11 cellular contexts compared by ENCODE assay signal in the genomic region with DNA sequence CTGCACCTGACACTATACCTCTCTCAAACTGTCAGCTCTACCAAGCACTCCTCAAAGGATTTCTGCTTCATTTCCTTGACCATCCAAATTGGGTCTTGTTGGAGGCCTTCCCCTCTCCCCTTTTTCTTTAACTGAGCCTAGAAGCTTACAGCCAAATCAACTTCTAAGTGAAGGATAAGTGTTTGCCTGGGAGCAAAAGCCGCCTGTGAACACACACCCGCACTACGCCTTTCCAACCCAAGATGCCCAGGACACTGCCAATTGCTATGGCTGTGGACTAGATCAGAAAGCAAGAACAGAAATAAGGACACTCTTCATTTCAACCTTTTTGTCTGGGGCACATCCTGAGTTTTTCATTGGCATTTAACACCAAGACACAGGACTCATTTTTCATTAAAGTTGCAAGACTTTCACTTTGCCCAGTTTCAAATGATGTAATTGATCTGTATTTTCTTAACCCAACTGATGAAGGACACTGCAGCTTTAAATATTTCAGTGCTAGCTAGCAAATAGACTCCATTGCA. TPM values are rescaled to one million over a fixed set of nuclear protein-coding genes. Genes with fewer than 3 reads are reported as not detected.
DNase-seq lines count a peak whose midpoint lies in the region; ATAC-seq and TF ChIP-seq lines count a peak whose summit lies in the region.
"Had no signal": no experiment of that assay in that cellular context is flagged by ENCODE, and none has a peak within 500 bp of the region (broad histone marks: within the 10 kb centered on the region; RNA-seq: fewer than 3 reads in every experiment).

No MANE protein-coding gene starts in this region.

- H3K4me1 ChIP-seq in iPS-20b (ENCODE audit: insufficient read depth, low read length): peaks cover 11% of the 10 kb centered on the region; the same call in 1 of the 2 replicates
- peaks cover 3% of the 10 kb centered on the region for H3K4me1 ChIP-seq in prostate gland (replicated peaks)

- no peaks in the 10 kb centered on the region for H3K36me3 ChIP-seq in iPS-20b (ENCODE audit: insufficient read depth, low read depth, low read length)
- H3K36me3 ChIP-seq in prostate gland: no peaks in the 10 kb centered on the region

- no peaks in the 10 kb centered on the region for H3K27me3 Mint-ChIP-seq in activated B cell treated with CpG ODN at 0.5 μM for 24 hours

- POLR2A ChIA-PET in activated B cell treated with CpG ODN at 0.5 μM for 24 hours (lab: Charles Lee): interaction anchor here (0.6 to 1.0 kb wide), 3 partner anchors 96 to 1036 kb away, joined by 3 to 8 read pairs (median 6); no protein-coding TSS in a partner anchor
- POLR2A ChIA-PET in HEK293T (lab: Yijun Ruan, JAX): no interaction called here

- peaks cover 33% of the 10 kb centered on the region for H3K4me1 Mint-ChIP-seq in activated B cell treated with CpG ODN at 0.5 μM for 24 hours

- DNase-seq in G401 (ENCODE audit: low spot score) (peak; percentile 61), activated B cell treated with CpG ODN at 0.5 μM for 24 hours (no peak), prostate gland (ENCODE audit: low spot score) (no peak), T-helper 9 cell (no peak), NCI-H1105 (lab: John Stamatoyannopoulos, UW) (no peak), HEK293T (ENCODE audit: extremely low spot score) (no peak)
- DNase-seq: activated gamma-delta T cell, NCI-H446 treated with DMSO at 0.1 percent for 48 hours, T1000 had no signal

- no peak for TF ChIP-seq CTCF in activated B cell treated with CpG ODN at 0.5 μM for 24 hours (IDR thresholded peaks at IDR 0.05)
- no peak for TF ChIP-seq CTCF in prostate gland (IDR thresholded peaks at IDR 0.05)

- H3K36me3 Mint-ChIP-seq in activated B cell treated with CpG ODN at 0.5 μM for 24 hours (ENCODE audit: low read depth): peaks cover 11% of the 10 kb centered on the region

- H3K4me3 Mint-ChIP-seq in activated B cell treated with CpG ODN at 0.5 μM for 24 hours: peak overlapping the region; percentile 82

- H3K27ac ChIP-seq in iPS-20b (ENCODE audit: low read length) (no peak overlapping the region), prostate gland (peak overlapping the region; percentile 87 to 92)

- 77% methylated on average over 3 of the region's 3 CpGs for WGBS in prostate gland

- H3K9ac ChIP-seq in iPS-20b (ENCODE audit: low read depth, low read length): no peak overlapping the region

- H3K9me3 Mint-ChIP-seq in activated B cell treated with CpG ODN at 0.5 μM for 24 hours: no peaks in the 10 kb centered on the region

- no peak for TF ChIP-seq POLR2A in prostate gland (IDR thresholded peaks at IDR 0.05)

- H3K27me3 ChIP-seq in iPS-20b (ENCODE audit: insufficient read depth, low read length) (peaks cover 52% of the 10 kb centered on the region), prostate gland (replicated peaks; ENCODE audit: insufficient read depth) (no peaks in the 10 kb centered on the region)

- 0 out of 2 replicates have a peak overlapping the region, but pooled peaks have one; percentile 81 for H3K4me3 ChIP-seq in iPS-20b (ENCODE audit: low read length)
- H3K4me3 ChIP-seq in prostate gland: peak overlapping the region; percentile 63 to 74

- intact Hi-C loops in activated B cell treated with CpG ODN at 0.5 μM for 24 hours (cut with micrococcal nuclease) (no loop called here), prostate gland (cut with DNase I) (loop anchor here (5.0 kb wide), 1 partner anchor 151 kb away; no protein-coding TSS in a partner anchor)

- no peak overlapping the region for H3K27ac Mint-ChIP-seq in activated B cell treated with CpG ODN at 0.5 μM for 24 hours

- H3K9me3 ChIP-seq in iPS-20b (ENCODE audit: insufficient read depth, low read depth, low read length) (no peaks in the 10 kb centered on the region), prostate gland (no peaks in the 10 kb centered on the region)

- in situ Hi-C loops in G401 (cut with HindIII; ENCODE audit: low sequenced_read_pairs): no loop called here

- ATAC-seq in activated B cell treated with CpG ODN at 0.5 μM for 24 hours (ENCODE audit: low read depth): no peak
- ATAC-seq in GM18907 (IDR thresholded peaks at IDR 0.05; ENCODE audit: unreplicated experiment): no peak

- CTCF ChIA-PET in activated B cell treated with CpG ODN at 0.5 μM for 24 hours (lab: Charles Lee) (no interaction called here), HEK293T (lab: Yijun Ruan, JAX) (interaction anchor here (0.5 kb wide), 1 partner anchor 14 kb away, joined by 4 read pairs; no protein-coding TSS in a partner anchor)

TF ChIP-seq in HEK293T, 16 proteins besides CTCF, POLR2A, EP300 and RAD21:
- no peak for TF ChIP-seq CTBP1 (IDR thresholded peaks at IDR 0.05; ENCODE audit: borderline replicate concordance)
- no peak for TF ChIP-seq TARDBP (IDR thresholded peaks at IDR 0.05)
- no peak for TF ChIP-seq BHLHE40 (IDR thresholded peaks at IDR 0.05; ENCODE audit: borderline replicate concordance)
- no peak for TF ChIP-seq ELF4 (IDR thresholded peaks at IDR 0.05)
- no peak for TF ChIP-seq SP1 (IDR thresholded peaks at IDR 0.05)
- TF ChIP-seq FOXK2 (IDR thresholded peaks at IDR 0.05): no peak
- no peak for TF ChIP-seq NFRKB (IDR thresholded peaks at IDR 0.05)
- no peak for TF ChIP-seq SUZ12 (IDR thresholded peaks at IDR 0.05)
- TF ChIP-seq HDGF (IDR thresholded peaks at IDR 0.05; ENCODE audit: borderline replicate concordance): no peak
- TF ChIP-seq FOXA1 (IDR thresholded peaks at IDR 0.05): no peak
- TF ChIP-seq ARNT (IDR thresholded peaks at IDR 0.05): no peak
- no peak for TF ChIP-seq FOXM1 (IDR thresholded peaks at IDR 0.05; ENCODE audit: borderline replicate concordance)
- no peak for TF ChIP-seq ZNF384 (IDR thresholded peaks at IDR 0.05)
- TF ChIP-seq LEF1 (IDR thresholded peaks at IDR 0.05; ENCODE audit: borderline replicate concordance): no peak
- TF ChIP-seq, protein P1, sequence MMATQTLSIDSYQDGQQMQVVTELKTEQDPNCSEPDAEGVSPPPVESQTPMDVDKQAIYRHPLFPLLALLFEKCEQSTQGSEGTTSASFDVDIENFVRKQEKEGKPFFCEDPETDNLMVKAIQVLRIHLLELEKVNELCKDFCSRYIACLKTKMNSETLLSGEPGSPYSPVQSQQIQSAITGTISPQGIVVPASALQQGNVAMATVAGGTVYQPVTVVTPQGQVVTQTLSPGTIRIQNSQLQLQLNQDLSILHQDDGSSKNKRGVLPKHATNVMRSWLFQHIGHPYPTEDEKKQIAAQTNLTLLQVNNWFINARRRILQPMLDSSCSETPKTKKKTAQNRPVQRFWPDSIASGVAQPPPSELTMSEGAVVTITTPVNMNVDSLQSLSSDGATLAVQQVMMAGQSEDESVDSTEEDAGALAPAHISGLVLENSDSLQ (IDR thresholded peaks at IDR 0.05): no peak
- no peak for TF ChIP-seq L3MBTL2 (conservative IDR thresholded peaks at IDR 0.05)

RNA-seq across cellular contexts. Expression of a gene that starts 52.8 kb away (rescaled TPM):
- total RNA-seq in G401 (2014; rRNA removed; shearing (Covaris generic)): 1.1 and 2.0 TPM in 2 replicates
- total RNA-seq in activated B cell treated with CpG ODN at 0.5 μM for 24 hours: 2.2 and 2.5 TPM in 2 replicates
- total RNA-seq in prostate gland: 10 to 100 TPM; 10.6 to 16.9 TPM

RNA-seq across cellular contexts. Expression of a gene that starts 52.8 kb away (rescaled TPM):
- 35.1 and 45.1 TPM in 2 replicates for total RNA-seq in G401 (2014; rRNA removed; shearing (Covaris generic))
- total RNA-seq in activated B cell treated with CpG ODN at 0.5 μM for 24 hours (21.6 and 26.5 TPM in 2 replicates), prostate gland (10 to 100 TPM; 20.8 TPM)
